In the genomic region with DNA sequence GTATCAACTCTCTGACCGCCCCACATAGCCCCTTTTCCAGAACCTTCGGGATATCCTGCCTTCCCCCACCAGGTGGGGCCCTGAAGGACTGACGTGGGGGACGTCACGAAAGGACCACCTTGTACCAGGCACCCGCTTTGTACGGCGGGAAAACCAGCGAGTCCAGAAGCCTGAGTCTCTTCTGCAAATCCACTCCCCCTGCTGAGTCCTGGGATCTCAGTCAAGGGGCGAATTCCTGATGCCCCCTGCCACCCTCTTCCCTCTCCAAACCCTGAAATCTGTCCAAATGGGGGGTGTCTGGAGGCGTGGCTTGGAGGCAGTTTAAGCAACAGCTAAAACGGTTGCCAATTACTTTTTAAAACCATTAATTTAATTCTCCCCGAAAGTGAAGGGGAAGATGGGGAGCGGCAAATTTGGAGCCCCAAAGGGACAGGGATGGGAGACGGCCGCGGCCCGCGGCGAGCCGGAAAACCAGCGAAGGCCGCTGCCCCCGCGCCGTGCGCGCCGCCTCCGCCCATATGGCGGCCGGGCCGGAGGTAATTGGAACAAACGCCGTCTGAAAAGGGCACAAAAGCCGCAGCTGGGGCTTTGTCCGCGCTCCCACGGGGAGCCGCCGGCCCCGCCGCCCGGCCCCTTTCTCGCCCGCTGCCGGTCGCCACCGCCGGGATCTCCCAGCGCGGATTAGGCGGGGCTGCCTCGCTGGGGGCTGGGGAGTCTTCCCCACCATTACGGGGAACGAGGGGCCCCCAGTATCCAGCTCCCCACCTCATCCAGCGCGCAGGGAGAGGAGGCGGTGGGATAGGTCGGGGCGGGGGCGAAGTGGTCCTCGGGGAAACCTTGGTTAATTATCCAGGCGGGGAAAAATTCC, we compare ENCODE assay signal across 11 cellular contexts. TPM values are rescaled to one million over a fixed set of nuclear protein-coding genes. Genes with fewer than 3 reads are reported as not detected.
DNase-seq lines count a peak whose midpoint lies in the region; ATAC-seq and TF ChIP-seq lines count a peak whose summit lies in the region.
"Had no signal": no experiment of that assay in that cellular context is flagged by ENCODE, and none has a peak within 500 bp of the region (broad histone marks: within the 10 kb centered on the region; RNA-seq: fewer than 3 reads in every experiment).

No MANE protein-coding gene starts in this region.

- H3K27me3 ChIP-seq in CD4-positive, alpha-beta memory T cell (ENCODE audit: insufficient read depth, low read length) = peaks cover 29% of the 10 kb centered on the region
- H3K27me3 ChIP-seq in adipocyte (replicated peaks; ENCODE audit: control insufficient read depth, insufficient read depth, low read length) (peaks cover 73% of the 10 kb centered on the region), dorsolateral prefrontal cortex (peaks cover 11 to 100% (median 84%) of the 10 kb centered on the region in 45 donors)

- H3K27ac ChIP-seq in CD4-positive, alpha-beta memory T cell (ENCODE audit: low read depth, low read length) = no peak overlapping the region
- H3K27ac ChIP-seq in dorsolateral prefrontal cortex = no peak overlapping the region

- H3K36me3 Mint-ChIP-seq in CD4-positive, alpha-beta memory T cell = peaks cover 0 to 2% of the 10 kb centered on the region in 2 donors
- peaks cover 9 to 17% of the 10 kb centered on the region in 2 donors for H3K36me3 Mint-ChIP-seq in naive B cell

- no peaks in the 10 kb centered on the region for H3K36me3 ChIP-seq in CD4-positive, alpha-beta memory T cell (ENCODE audit: insufficient read depth, low read length)
- no peaks in the 10 kb centered on the region for H3K36me3 ChIP-seq in adipocyte (ENCODE audit: control insufficient read depth, insufficient read depth, low read length, severe bottlenecking)
- H3K36me3 ChIP-seq: MG63 had no signal

- H3K4me3 Mint-ChIP-seq in CD4-positive, alpha-beta memory T cell = peak overlapping the region in 7 of 8 donors; percentile 31 to 83 (median 52)
- peak overlapping the region in 7 of 8 donors; percentile 35 to 86 (median 66) for H3K4me3 Mint-ChIP-seq in naive B cell

- H3K9me3 ChIP-seq in CD4-positive, alpha-beta memory T cell (ENCODE audit: control insufficient read depth in 1 of 2, low read length in 2 of 2) = no peaks in the 10 kb centered on the region
- H3K9me3 ChIP-seq in adipocyte (ENCODE audit: control insufficient read depth, low read length) = no peaks in the 10 kb centered on the region
- H3K9me3 ChIP-seq: MG63 had no signal

- no peak for ATAC-seq in naive B cell (ENCODE audit: low read depth in 2 of 2)
- ATAC-seq in GM21786 (IDR thresholded peaks at IDR 0.05; ENCODE audit: unreplicated experiment) = no peak
- ATAC-seq in GM18520 (IDR thresholded peaks at IDR 0.05; ENCODE audit: unreplicated experiment) = no peak
- no peak for ATAC-seq in GM18870 (IDR thresholded peaks at IDR 0.05; ENCODE audit: unreplicated experiment)

- H3K27ac Mint-ChIP-seq in CD4-positive, alpha-beta memory T cell = no peak overlapping the region
- peak overlapping the region in 3 of 6 donors; percentile 28 to 47 (median 30) for H3K27ac Mint-ChIP-seq in naive B cell

- peaks cover 0 to 5% (median 0%) of the 10 kb centered on the region in 8 donors for H3K9me3 Mint-ChIP-seq in CD4-positive, alpha-beta memory T cell
- H3K9me3 Mint-ChIP-seq in naive B cell = peaks cover 0 to 12% (median 4%) of the 10 kb centered on the region in 7 donors

- POLR2A ChIA-PET in CD4-positive, alpha-beta memory T cell (lab: Charles Lee; ENCODE audit: partially characterized antibody) = no interaction called here

- intact Hi-C loops in CD4-positive, alpha-beta memory T cell (cut with micrococcal nuclease) = loop anchor here (5.0 kb wide), 1 partner anchor 1042 kb away; no protein-coding TSS in a partner anchor
- intact Hi-C loops in dorsolateral prefrontal cortex (cut with DNase I) = loop anchor here in 1 of 2 donors (10.0 kb wide), 1 partner anchor 450 kb away; no protein-coding TSS in a partner anchor

- no peak overlapping the region for H3K4me3 ChIP-seq in CD4-positive, alpha-beta memory T cell (ENCODE audit: low read length in 2 of 2)
- H3K4me3 ChIP-seq in adipocyte (ENCODE audit: low read length) (peak overlapping the region; percentile 23), dorsolateral prefrontal cortex (peak overlapping the region in 15 of 59 donors; percentile 12 to 48 (median 26))
- H3K4me3 ChIP-seq: MG63 had no signal

- H3K27me3 Mint-ChIP-seq in CD4-positive, alpha-beta memory T cell = peaks cover 44 to 49% of the 10 kb centered on the region in 2 donors
- peaks cover 55 to 90% (median 82%) of the 10 kb centered on the region in 3 donors for H3K27me3 Mint-ChIP-seq in naive B cell

- TF ChIP-seq CTCF in GM10266 (IDR thresholded peaks at IDR 0.05; ENCODE audit: control insufficient read depth, insufficient read depth, low read depth, missing control alignments) (no peak), dorsolateral prefrontal cortex (IDR thresholded peaks at IDR 0.05 in 54 of 56, conservative IDR thresholded peaks at IDR 0.05 in 2 of 56; ENCODE audit: low read depth in 1 of 56, partially characterized antibody in 56 of 56) (no peak)

- DNase-seq in CD4-positive, alpha-beta memory T cell = no peak
- DNase-seq in GM10266 (ENCODE audit: extremely low spot score) (peak; percentile 31), adipocyte (ENCODE audit: low read depth) (no peak), naive B cell (no peak), dorsolateral prefrontal cortex (no peak)
- DNase-seq: cerebellar nuclear complex, MG63, T-helper 9 cell had no signal

- H3K4me1 ChIP-seq in CD4-positive, alpha-beta memory T cell (ENCODE audit: insufficient read depth, low read length) = peaks cover 36% of the 10 kb centered on the region
- H3K4me1 ChIP-seq in adipocyte (ENCODE audit: control insufficient read depth, insufficient read depth, low read length) = no peaks in the 10 kb centered on the region

- CTCF ChIA-PET in CD4-positive, alpha-beta memory T cell (lab: Charles Lee; ENCODE audit: partially characterized antibody) = no interaction called here

- H3K4me1 Mint-ChIP-seq in CD4-positive, alpha-beta memory T cell = peaks cover 17 to 38% (median 28%) of the 10 kb centered on the region in 4 donors
- peaks cover 25 to 40% (median 36%) of the 10 kb centered on the region in 3 donors for H3K4me1 Mint-ChIP-seq in naive B cell

- no peak overlapping the region for H3K9ac ChIP-seq in adipocyte (ENCODE audit: low read length)

RNA-seq across cellular contexts. Expression of a gene that starts 6.6 kb away (rescaled TPM):
- total RNA-seq in CD4-positive, alpha-beta memory T cell = not detected
- polyA plus RNA-seq in CD4-positive, alpha-beta memory T cell = not detected
- polyA plus RNA-seq in naive B cell (ENCODE audit: low read depth in 6 of 6) = not detected
- not detected for total RNA-seq in dorsolateral prefrontal cortex

RNA-seq across cellular contexts. Expression of a gene that starts 42.9 kb away (rescaled TPM):
- 1 to 10 TPM in 1 of 2 experiments, under 1 TPM in 1; 0.67 to 1.1 TPM for total RNA-seq in CD4-positive, alpha-beta memory T cell
- polyA plus RNA-seq in CD4-positive, alpha-beta memory T cell = not detected
- under 1 TPM in 2 of 6 donors, not detected in 4; 0.27 to 0.68 TPM for polyA plus RNA-seq in naive B cell (ENCODE audit: low read depth in 6 of 6)
- total RNA-seq in dorsolateral prefrontal cortex = 10 to 100 TPM in 20 of 120 experiments, 1 to 10 TPM in 100; 2.7 to 21.9 (median 7.0) TPM
